In the genomic region with DNA sequence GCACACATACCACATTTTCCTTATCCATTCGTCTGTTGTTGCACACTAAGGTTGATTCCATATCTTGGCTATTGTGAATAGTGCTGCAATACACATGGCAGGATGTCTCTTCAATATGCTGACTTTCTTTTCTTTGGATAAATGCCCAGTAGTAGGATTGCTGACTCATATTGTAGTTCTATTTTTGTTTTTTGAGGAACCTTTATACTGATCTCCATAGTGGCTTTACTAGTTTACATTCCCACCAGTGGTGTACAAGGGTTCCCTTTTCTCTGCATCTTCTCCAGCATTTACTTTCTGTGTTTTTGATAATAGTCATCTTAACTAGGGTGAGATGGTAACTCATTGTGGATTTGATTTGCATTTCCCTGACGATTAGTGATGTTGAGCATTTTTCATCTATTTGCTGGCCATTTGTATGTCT, we compare ENCODE assay signal across 10 cellular contexts.
A peak's percentile ranks its signal among the peaks of the same experiment; 100 is the strongest.
DNase-seq lines count a peak whose midpoint lies in the region; FAIRE-seq and TF ChIP-seq lines count a peak whose summit lies in the region.
"Had no signal": no experiment of that assay in that cellular context is flagged by ENCODE, and none has a peak within 500 bp of the region (broad histone marks: within the 10 kb centered on the region; RNA-seq: fewer than 3 reads in every experiment).

No MANE protein-coding gene starts in this region.

- H3K9me3 ChIP-seq in astrocyte (ENCODE audit: insufficient read depth, low read depth, low read length) (no peaks in the 10 kb centered on the region), uterus (no peaks in the 10 kb centered on the region)

- H3K9ac ChIP-seq in astrocyte (ENCODE audit: low read length), result no peak overlapping the region

- H3K4me1 Mint-ChIP-seq in astrocyte (ENCODE audit: low read depth, unreplicated experiment), result peaks cover 11% of the 10 kb centered on the region

- H4K20me1 ChIP-seq in astrocyte (ENCODE audit: insufficient read depth, low read length), result no peaks in the 10 kb centered on the region

- H3K27me3 ChIP-seq in BJ (ENCODE audit: control insufficient read depth, insufficient read depth, low read length) (no peaks in the 10 kb centered on the region), astrocyte (ENCODE audit: insufficient read depth, low read length) (no peaks in the 10 kb centered on the region), uterus (no peaks in the 10 kb centered on the region)

- TF ChIP-seq CTCF in BJ (IDR thresholded peaks at IDR 0.05; ENCODE audit: insufficient read depth, low read depth, low read length) (no peak), astrocyte (IDR thresholded peaks at IDR 0.05; ENCODE audit: insufficient read depth, low read depth, low read length) (no peak), uterus (IDR thresholded peaks at IDR 0.05) (no peak)

- no peaks in the 10 kb centered on the region for H3K36me3 Mint-ChIP-seq in astrocyte (ENCODE audit: low read depth, unreplicated experiment)

- no peaks in the 10 kb centered on the region for H3K27me3 Mint-ChIP-seq in astrocyte (ENCODE audit: low read depth, unreplicated experiment)

- H3K79me2 ChIP-seq in astrocyte (ENCODE audit: insufficient read depth, low read length), result no peaks in the 10 kb centered on the region

- H3K4me3 ChIP-seq in BJ (ENCODE audit: low read depth, low read length), result no peak overlapping the region
- no peak overlapping the region for H3K4me3 ChIP-seq in astrocyte (ENCODE audit: insufficient read depth, low read depth, low read length)
- no peak overlapping the region for H3K4me3 ChIP-seq in uterus

- peak overlapping the region; percentile 49 for H3K4me2 ChIP-seq in astrocyte (ENCODE audit: low read length)

- no peak overlapping the region for H3K4me3 Mint-ChIP-seq in astrocyte (ENCODE audit: unreplicated experiment)

- no peak overlapping the region for H2AFZ ChIP-seq in astrocyte (ENCODE audit: low read depth, low read length)

- POLR2A ChIA-PET in BJ (lab: Charles Lee), result no interaction called here

- CTCF ChIA-PET in BJ (lab: Yijun Ruan, JAX), result interaction anchor here (1.2 kb wide), 1 partner anchor 9 kb away, joined by 3 read pairs; no protein-coding TSS in a partner anchor

- no peak for TF ChIP-seq POLR2A in uterus (IDR thresholded peaks at IDR 0.05)

- FAIRE-seq in astrocyte (lab: Jason Lieb, UNC), result peak; percentile 76

- H3K36me3 ChIP-seq in BJ (ENCODE audit: control insufficient read depth, insufficient read depth, low read length), result no peaks in the 10 kb centered on the region
- H3K36me3 ChIP-seq in astrocyte (ENCODE audit: insufficient read depth, low read length), result no peaks in the 10 kb centered on the region
- H3K36me3 ChIP-seq in uterus, result no peaks in the 10 kb centered on the region

- H3K27ac ChIP-seq in astrocyte (ENCODE audit: low read depth, low read length), result no peak overlapping the region
- no peak overlapping the region for H3K27ac ChIP-seq in uterus

- H3K27ac Mint-ChIP-seq in astrocyte (ENCODE audit: unreplicated experiment), result no peak overlapping the region

- DNase-seq in BJ (ENCODE audit: low read depth) (peak; percentile 46), Kasumi-1 (lab: John Stamatoyannopoulos, UW) (peak; percentile 84 to 94), astrocyte (ENCODE audit: low read depth) (peak; percentile 85), kidney glomerular epithelial cell (lab: John Stamatoyannopoulos, UW) (peak; percentile 85), uterus (no peak), NCI-H2107 treated with DMSO at 0.1 percent for 48 hours (lab: John Stamatoyannopoulos, UW; ENCODE audit: unreplicated experiment) (no peak), middle frontal gyrus (ENCODE audit: extremely low spot score, low spot score) (no peak)
- no peak for DNase-seq in activated CD4-positive, alpha-beta T cell treated with anti-CD3 and anti-CD28 coated beads, Interleukin-2, amount 50 U/mL, for 4 hours
- DNase-seq: amygdala, T-helper 9 cell had no signal

- intact Hi-C loops in uterus (cut with DNase I; ENCODE audit: low total_unique reads), result no loop called here

- H3K9me3 Mint-ChIP-seq in astrocyte (ENCODE audit: unreplicated experiment), result no peaks in the 10 kb centered on the region

- peaks cover 9% of the 10 kb centered on the region for H3K4me1 ChIP-seq in astrocyte (ENCODE audit: insufficient read depth, low read length)
- H3K4me1 ChIP-seq in uterus, result no peaks in the 10 kb centered on the region

Comparison
In these comparisons a context has a peak if more than half of its experiments do, and no peak if none do; other contexts are left out.
1. DNase-seq: peak in BJ (single experiment), Kasumi-1 (2 of 2), astrocyte (single experiment) and kidney glomerular epithelial cell (single experiment); none in uterus (0 of 2), NCI-H2107 treated with DMSO at 0.1 percent for 48 hours (single experiment), middle frontal gyrus (single experiment) and activated CD4-positive, alpha-beta T cell treated with anti-CD3 and anti-CD28 coated beads, Interleukin-2, amount 50 U/mL, for 4 hours (0 of 2).